In genomic region chr2:100822587-100823248, GRCh38 we compare ENCODE assay signal across 13 cellular contexts. TPM values are rescaled to one million over a fixed set of nuclear protein-coding genes. Genes with fewer than 3 reads are reported as not detected.
A peak's percentile ranks its signal among the peaks of the same experiment; 100 is the strongest.
DNase-seq lines count a peak whose midpoint lies in the region; ATAC-seq and TF ChIP-seq lines count a peak whose summit lies in the region.
"Had no signal": no experiment of that assay in that cellular context is flagged by ENCODE, and none has a peak within 500 bp of the region (broad histone marks: within the 10 kb centered on the region; RNA-seq: fewer than 3 reads in every experiment).

No MANE protein-coding gene starts in this region.

- intact Hi-C loops in left lung (cut with DNase I) = no loop called here

- no peaks in the 10 kb centered on the region for H3K27me3 ChIP-seq in SK-N-SH (ENCODE audit: insufficient read depth)
- H3K27me3 ChIP-seq in thoracic aorta (replicated peaks; ENCODE audit: insufficient read depth) = no peaks in the 10 kb centered on the region
- peaks cover 0 to 64% of the 10 kb centered on the region in 2 donors for H3K27me3 ChIP-seq in left lung
- H3K27me3 ChIP-seq in WERI-Rb-1 (ENCODE audit: insufficient read depth, low read depth, severe bottlenecking) = peaks cover 30% of the 10 kb centered on the region
- peaks cover 9% of the 10 kb centered on the region for H3K27me3 ChIP-seq in effector memory CD4-positive, alpha-beta T cell (replicated peaks; ENCODE audit: control insufficient read depth, insufficient read depth, low read length, poor library complexity, severe bottlenecking)
- H3K27me3 ChIP-seq: Peyer's patch had no signal

- 27% methylated on average over 9 of the region's 9 CpGs for WGBS in SK-N-SH (ENCODE audit: low lambda C conversion rate)

- no peaks in the 10 kb centered on the region; the same call in 1 of the 2 replicates for H4K20me1 ChIP-seq in SK-N-SH (ENCODE audit: insufficient read depth)

- H3K27ac ChIP-seq in SK-N-SH (ENCODE audit: low read depth in 2 of 2, low read length in 1 of 2) = peak overlapping the region in 1 of 2 experiments; percentile 15; a peak in 2 of 4 replicates
- H3K27ac ChIP-seq in thoracic aorta = peak overlapping the region; percentile 7 to 14
- H3K27ac ChIP-seq in left lung = no peak overlapping the region
- no peak overlapping the region for H3K27ac ChIP-seq in WERI-Rb-1
- H3K27ac ChIP-seq in effector memory CD4-positive, alpha-beta T cell (ENCODE audit: insufficient read depth, low read length, poor library complexity, severe bottlenecking) = no peak overlapping the region
- H3K27ac ChIP-seq: 22Rv1 had no signal

- POLR2A ChIA-PET in SK-N-SH (lab: Yijun Ruan, JAX) = no interaction called here

- H3F3A ChIP-seq in SK-N-SH (replicated peaks; ENCODE audit: insufficient read depth) = peaks cover 9% of the 10 kb centered on the region

- peaks cover 0 to 4% of the 10 kb centered on the region in 2 experiments for H3K36me3 ChIP-seq in SK-N-SH (replicated peaks in 1 of 2; ENCODE audit: control insufficient read depth in 1 of 2, insufficient read depth in 2 of 2, low read length in 1 of 2)
- H3K36me3 ChIP-seq in thoracic aorta = no peaks in the 10 kb centered on the region
- H3K36me3 ChIP-seq in left lung = no peaks in the 10 kb centered on the region
- no peaks in the 10 kb centered on the region for H3K36me3 ChIP-seq in WERI-Rb-1
- no peaks in the 10 kb centered on the region for H3K36me3 ChIP-seq in effector memory CD4-positive, alpha-beta T cell (ENCODE audit: control insufficient read depth, insufficient read depth, low read length)
- H3K36me3 ChIP-seq: Peyer's patch had no signal

- H3K9me3 ChIP-seq in SK-N-SH (no peaks in the 10 kb centered on the region), thoracic aorta (no peaks in the 10 kb centered on the region), left lung (no peaks in the 10 kb centered on the region), WERI-Rb-1 (ENCODE audit: severe bottlenecking) (no peaks in the 10 kb centered on the region)
- H3K9me3 ChIP-seq in effector memory CD4-positive, alpha-beta T cell (ENCODE audit: control insufficient read depth, low read length) = no peaks in the 10 kb centered on the region

- DNase-seq in SK-N-SH (no peak), choroid plexus epithelial cell (ENCODE audit: low read depth) (peak; percentile 70), iris pigment epithelial cell (ENCODE audit: low read depth) (peak; percentile 35), thoracic aorta (ENCODE audit: low spot score) (no peak), left lung (no peak), WERI-Rb-1 (no peak)
- no peak for DNase-seq in effector memory CD4-positive, alpha-beta T cell
- DNase-seq: DMS79 treated with DMSO at 0.1 percent for 48 hours; effector CD8-positive, alpha-beta T cell; Peyer's patch had no signal

- H3K9ac ChIP-seq in SK-N-SH = peak overlapping the region; percentile 74; the same call in 1 of the 2 replicates

- H3K4me1 ChIP-seq in SK-N-SH (ENCODE audit: control insufficient read depth in 1 of 2, insufficient read depth in 2 of 2, low read depth in 1 of 2, low read length in 1 of 2) (peaks cover 0 to 4% of the 10 kb centered on the region in 2 experiments; a peak in 2 of 4 replicates), thoracic aorta (ENCODE audit: control insufficient read depth in 1 of 2, low read depth in 2 of 2) (peaks cover 8 to 33% of the 10 kb centered on the region in 2 donors), left lung (peaks cover 4 to 11% of the 10 kb centered on the region in 2 donors)
- H3K4me1 ChIP-seq in effector memory CD4-positive, alpha-beta T cell (ENCODE audit: control insufficient read depth, insufficient read depth, low read length, poor library complexity, severe bottlenecking) = peaks cover 5% of the 10 kb centered on the region

- peak overlapping the region; percentile 73 to 75; a peak in 2 of 4 replicates for H3K4me3 ChIP-seq in SK-N-SH (ENCODE audit: low read depth in 2 of 2, low read length in 1 of 2)
- no peak overlapping the region for H3K4me3 ChIP-seq in choroid plexus epithelial cell (ENCODE audit: low read depth, low read length)
- peak overlapping the region; percentile 89 for H3K4me3 ChIP-seq in thoracic aorta
- H3K4me3 ChIP-seq in left lung = no peak overlapping the region
- H3K4me3 ChIP-seq in WERI-Rb-1 (ENCODE audit: low read depth, low read length) = no peak overlapping the region
- no peak overlapping the region for H3K4me3 ChIP-seq in effector memory CD4-positive, alpha-beta T cell (ENCODE audit: insufficient read depth, low read depth, low read length, poor library complexity, severe bottlenecking)
- H3K4me3 ChIP-seq: K562 had no signal

- ATAC-seq in SK-N-SH treated with all-trans-retinoic acid at 6 μM for 48 hours = no peak
- ATAC-seq in thoracic aorta (ENCODE audit: insufficient number of reproducible peaks, low FRiP score, low read depth) = no peak
- no peak for ATAC-seq in left lung
- ATAC-seq: K562 had no signal

- no peak for TF ChIP-seq RAD21 in SK-N-SH (IDR thresholded peaks at IDR 0.05; ENCODE audit: low read length)

- TF ChIP-seq EP300 in SK-N-SH (IDR thresholded peaks at IDR 0.05; ENCODE audit: borderline replicate concordance in 1 of 2, low read depth in 1 of 2, low read length in 1 of 2) = no peak

- H2AFZ ChIP-seq in SK-N-SH (ENCODE audit: low read depth) = no peak overlapping the region

- H3K79me2 ChIP-seq in SK-N-SH (ENCODE audit: insufficient read depth) = peaks cover 67% of the 10 kb centered on the region

- CTCF ChIA-PET in SK-N-SH (lab: Yijun Ruan, JAX) = no interaction called here

- H3K4me2 ChIP-seq in SK-N-SH = peak overlapping the region; percentile 82

- TF ChIP-seq CTCF in SK-N-SH (IDR thresholded peaks at IDR 0.05) (no peak), choroid plexus epithelial cell (conservative IDR thresholded peaks at IDR 0.05; ENCODE audit: low read depth, low read length) (no peak), thoracic aorta (IDR thresholded peaks at IDR 0.05) (no peak), left lung (IDR thresholded peaks at IDR 0.05) (no peak), WERI-Rb-1 (IDR thresholded peaks at IDR 0.05; ENCODE audit: low read depth, low read length) (no peak)

- H3K9me2 ChIP-seq in SK-N-SH = no peaks in the 10 kb centered on the region

TF ChIP-seq in SK-N-SH, 30 proteins besides CTCF, POLR2A, EP300 and RAD21:
- TF ChIP-seq TCF12 (IDR thresholded peaks at IDR 0.05) (peak; percentile 25; the same call in 1 of the 2 replicates), MEF2A (IDR thresholded peaks at IDR 0.05; ENCODE audit: borderline replicate concordance, low read depth) (peak; percentile 67; the same call in 1 of the 2 replicates), FOSL2 (IDR thresholded peaks at IDR 0.05; ENCODE audit: borderline replicate concordance, low read depth) (peak; percentile 42; the same call in 1 of the 2 replicates), NFIC (IDR thresholded peaks at IDR 0.05; ENCODE audit: borderline replicate concordance) (peak; percentile 57; the same call in 1 of the 2 replicates), NRF1 (IDR thresholded peaks at IDR 0.05; ENCODE audit: low read depth, low read length) (no peak), POLR2AphosphoS5 (IDR thresholded peaks at IDR 0.05; ENCODE audit: low read depth, low read length) (peak; percentile 31; the same call in 1 of the 2 replicates), PBX3 (IDR thresholded peaks at IDR 0.05) (no peak), JUND (IDR thresholded peaks at IDR 0.05) (0 out of 2 replicates have a peak, but pooled peaks have one; percentile 18)
TF ChIP-seq in SK-N-SH: peak in this region for 6.

TF ChIP-seq in SK-N-SH treated with all-trans-retinoic acid at 6 μM for 48 hours, 23 proteins besides CTCF, POLR2A, EP300 and RAD21 (continues in another document):
- no peak for TF ChIP-seq ARNTL (CRISPR knock-in tag; IDR thresholded peaks at IDR 0.05; ENCODE audit: borderline replicate concordance, low read depth)
- no peak for TF ChIP-seq PPARA (CRISPR knock-in tag; IDR thresholded peaks at IDR 0.05; ENCODE audit: borderline replicate concordance)
- TF ChIP-seq PATZ1 (CRISPR knock-in tag; IDR thresholded peaks at IDR 0.05; ENCODE audit: borderline replicate concordance) = no peak
- no peak for TF ChIP-seq TOX (CRISPR knock-in tag; IDR thresholded peaks at IDR 0.05; ENCODE audit: borderline replicate concordance)
- no peak for TF ChIP-seq SNAI2 (CRISPR knock-in tag; IDR thresholded peaks at IDR 0.05)
- TF ChIP-seq ZFP3 (CRISPR knock-in tag; IDR thresholded peaks at IDR 0.05) = no peak
- TF ChIP-seq ZFP30 (CRISPR knock-in tag; IDR thresholded peaks at IDR 0.05) = no peak
- TF ChIP-seq BACH2 (CRISPR knock-in tag; IDR thresholded peaks at IDR 0.05; ENCODE audit: borderline replicate concordance) = no peak
- no peak for TF ChIP-seq ESRRG (CRISPR knock-in tag; IDR thresholded peaks at IDR 0.05)
- no peak for TF ChIP-seq GLIS3 (CRISPR knock-in tag; IDR thresholded peaks at IDR 0.05)
- TF ChIP-seq CSRNP3 (CRISPR knock-in tag; IDR thresholded peaks at IDR 0.05) = no peak

RNA-seq across cellular contexts. Expression of gene NPAS2, which starts 2.8 kb away (rescaled TPM):
- 40.1 and 58.5 TPM in 2 replicates for polyA plus RNA-seq in SK-N-SH (2012; rRNA removed)
- polyA plus RNA-seq in SK-N-SH (2012; cell fraction: cytosol; rRNA removed) = 36.6 and 46.2 TPM in 2 replicates
- 96.4 and 147 TPM in 2 replicates for polyA plus RNA-seq in SK-N-SH (2012; cell fraction: nucleus; rRNA removed)
- total RNA-seq in thoracic aorta (10 to 100 TPM; 29.2 to 50.8 TPM), left lung (10 to 100 TPM; 18.8 to 22.7 TPM)

Comparison
In these comparisons a context has a peak if more than half of its experiments do, and no peak if none do; other contexts are left out.
1. DNase-seq: peak in choroid plexus epithelial cell (single experiment) and iris pigment epithelial cell (single experiment); none in SK-N-SH (single experiment), thoracic aorta (single experiment), left lung (0 of 2), WERI-Rb-1 (single experiment) and effector memory CD4-positive, alpha-beta T cell (0 of 3).
2. H3K27ac ChIP-seq: peak in thoracic aorta (2 of 2); none in left lung (0 of 2), WERI-Rb-1 (single experiment) and effector memory CD4-positive, alpha-beta T cell (single experiment).
3. H3K4me3 ChIP-seq: peak in SK-N-SH (2 of 2) and thoracic aorta (single experiment); none in choroid plexus epithelial cell (single experiment), left lung (0 of 2), WERI-Rb-1 (single experiment) and effector memory CD4-positive, alpha-beta T cell (single experiment).